1 cellular context compared by ENCODE assay signal in the genomic region with DNA sequence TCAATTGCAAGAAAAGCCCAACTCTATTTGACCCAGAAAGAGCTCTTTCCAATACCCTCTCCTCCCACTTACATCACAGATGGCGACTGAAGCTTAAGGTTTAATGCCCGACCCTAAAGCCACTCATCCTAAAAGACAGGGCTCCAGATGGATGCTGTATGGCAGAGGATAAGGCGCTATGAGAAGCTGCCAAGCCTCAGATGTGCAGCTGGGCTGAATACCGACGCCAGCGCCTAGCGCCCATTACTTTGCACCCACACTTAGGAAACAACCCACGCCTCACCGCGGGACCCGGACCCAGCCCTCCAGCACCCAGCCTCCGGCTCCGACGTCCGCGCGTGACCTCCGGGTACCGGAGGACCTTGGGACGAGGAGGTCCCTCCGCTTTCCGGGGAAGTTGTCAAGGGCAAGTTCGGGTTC.
TF ChIP-seq lines count a peak whose summit lies in the region.

No MANE protein-coding gene starts in this region.

TF ChIP-seq in K562, 482 proteins besides CTCF, POLR2A, EP300 and RAD21:
- TF ChIP-seq MTA3 (IDR thresholded peaks at IDR 0.05; ENCODE audit: borderline replicate concordance) (0 out of 2 replicates have a peak, but pooled peaks have one; percentile 16), BHLHE40 (IDR thresholded peaks at IDR 0.05; ENCODE audit: low read length) (peak; percentile 15; the same call in 1 of the 2 replicates), NFYB (IDR thresholded peaks at IDR 0.05; ENCODE audit: extremely low read depth, insufficient read length) (no peak), NRF1 (conservative IDR thresholded peaks at IDR 0.05 in 1 of 2, IDR thresholded peaks at IDR 0.05 in 1 of 2) (no peak), PCBP2 (IDR thresholded peaks at IDR 0.05; ENCODE audit: low read depth, low read length, poor library complexity, severe bottlenecking) (no peak), HMG20B (CRISPR knock-in tag; IDR thresholded peaks at IDR 0.05) (no peak), CBX3 (IDR thresholded peaks at IDR 0.05; ENCODE audit: borderline replicate concordance in 1 of 2, low read length in 2 of 2) (no peak), PHB (CRISPR knock-in tag; IDR thresholded peaks at IDR 0.05) (0 out of 2 replicates have a peak, but pooled peaks have one; percentile 64), NCOA6 (IDR thresholded peaks at IDR 0.05) (no peak), ZNF134 (CRISPR knock-in tag; conservative IDR thresholded peaks at IDR 0.05) (no peak), DPF2 (IDR thresholded peaks at IDR 0.05) (0 out of 2 replicates have a peak, but pooled peaks have one; percentile 17), TRIM28 (IDR thresholded peaks at IDR 0.05) (no peak), RBM25 (IDR thresholded peaks at IDR 0.05; ENCODE audit: low read depth, low read length, severe bottlenecking) (no peak), TOE1 (IDR thresholded peaks at IDR 0.05; ENCODE audit: borderline replicate concordance) (no peak), TOE1 (CRISPR knock-in tag; IDR thresholded peaks at IDR 0.05; ENCODE audit: borderline replicate concordance, low read depth) (peak; percentile 43; the same call in 1 of the 2 replicates)
- TF ChIP-seq, protein P1, sequence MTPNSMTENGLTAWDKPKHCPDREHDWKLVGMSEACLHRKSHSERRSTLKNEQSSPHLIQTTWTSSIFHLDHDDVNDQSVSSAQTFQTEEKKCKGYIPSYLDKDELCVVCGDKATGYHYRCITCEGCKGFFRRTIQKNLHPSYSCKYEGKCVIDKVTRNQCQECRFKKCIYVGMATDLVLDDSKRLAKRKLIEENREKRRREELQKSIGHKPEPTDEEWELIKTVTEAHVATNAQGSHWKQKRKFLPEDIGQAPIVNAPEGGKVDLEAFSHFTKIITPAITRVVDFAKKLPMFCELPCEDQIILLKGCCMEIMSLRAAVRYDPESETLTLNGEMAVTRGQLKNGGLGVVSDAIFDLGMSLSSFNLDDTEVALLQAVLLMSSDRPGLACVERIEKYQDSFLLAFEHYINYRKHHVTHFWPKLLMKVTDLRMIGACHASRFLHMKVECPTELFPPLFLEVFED (CRISPR knock-in tag; conservative IDR thresholded peaks at IDR 0.05): no peak
